Comparison of ENCODE assay signal across 1 cellular context in the genomic region with DNA sequence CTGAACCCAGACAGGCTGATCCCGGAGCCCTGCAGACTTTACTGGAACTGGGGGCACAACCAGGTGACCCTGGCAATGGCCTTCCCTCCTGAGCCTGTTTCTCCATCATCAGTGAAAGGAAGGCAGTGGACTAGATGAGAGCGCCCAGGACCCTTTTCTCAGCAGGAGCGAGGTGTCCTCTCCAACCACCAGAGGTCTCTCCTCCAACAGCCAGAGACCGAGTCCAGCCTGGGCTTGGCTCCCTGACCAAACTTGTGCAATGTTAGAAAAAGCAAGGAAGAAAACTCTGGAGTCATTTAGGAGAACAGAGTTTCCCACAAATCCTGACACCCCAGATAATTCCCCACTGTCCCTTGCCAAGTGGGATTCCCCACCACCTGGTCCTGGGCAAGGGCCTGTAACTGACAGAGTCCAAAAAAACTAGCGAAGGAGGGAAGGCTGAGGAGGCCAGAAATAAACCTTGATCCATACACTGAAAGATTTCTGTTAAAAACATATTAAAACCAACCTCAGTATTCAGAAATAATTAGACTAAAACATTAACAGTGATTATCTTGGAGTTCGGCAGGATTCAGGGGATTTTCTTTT.
TF ChIP-seq lines count a peak whose summit lies in the region.

No MANE protein-coding gene starts in this region.

TF ChIP-seq in HepG2, 621 proteins besides CTCF, POLR2A, EP300 and RAD21 (continues in another document):
- TF ChIP-seq EED (CRISPR knock-in tag; IDR thresholded peaks at IDR 0.05) (no peak), TRIM24 (CRISPR knock-in tag; IDR thresholded peaks at IDR 0.05) (no peak), SAP130 (CRISPR knock-in tag; IDR thresholded peaks at IDR 0.05; ENCODE audit: low read depth) (peak; percentile 20; the same call in 1 of the 2 replicates), CC2D1A (CRISPR knock-in tag; IDR thresholded peaks at IDR 0.05) (0 out of 2 replicates have a peak, but pooled peaks have one; percentile 55), MIER3 (CRISPR knock-in tag; IDR thresholded peaks at IDR 0.05; ENCODE audit: borderline replicate concordance) (no peak), MIXL1 (CRISPR knock-in tag; IDR thresholded peaks at IDR 0.05) (no peak), ZNF709 (CRISPR knock-in tag; IDR thresholded peaks at IDR 0.05) (no peak), SMAD1 (CRISPR knock-in tag; IDR thresholded peaks at IDR 0.05; ENCODE audit: borderline replicate concordance, low read depth) (no peak), STAG1 (CRISPR knock-in tag; IDR thresholded peaks at IDR 0.05) (peak; percentile 92), TARDBP (CRISPR knock-in tag; IDR thresholded peaks at IDR 0.05) (peak; percentile 47; the same call in 1 of the 2 replicates), SNAI1 (CRISPR knock-in tag; IDR thresholded peaks at IDR 0.05; ENCODE audit: borderline replicate concordance) (no peak), KLF15 (CRISPR knock-in tag; IDR thresholded peaks at IDR 0.05; ENCODE audit: borderline replicate concordance) (no peak), XRCC5 (optimal IDR thresholded peaks at IDR 0.05; ENCODE audit: low read length) (peak; percentile 44), CEBPG (CRISPR knock-in tag; IDR thresholded peaks at IDR 0.05) (peak; percentile 75), RARG (CRISPR knock-in tag; IDR thresholded peaks at IDR 0.05; ENCODE audit: low read depth) (no peak), FOSL2 (CRISPR knock-in tag; IDR thresholded peaks at IDR 0.05) (0 out of 2 replicates have a peak, but pooled peaks have one; percentile 12), SSRP1 (CRISPR knock-in tag; IDR thresholded peaks at IDR 0.05) (no peak), ARNTL (CRISPR knock-in tag; IDR thresholded peaks at IDR 0.05) (no peak), ELF3 (CRISPR knock-in tag; IDR thresholded peaks at IDR 0.05) (0 out of 2 replicates have a peak, but pooled peaks have one; percentile 33), KDM2A (CRISPR knock-in tag; IDR thresholded peaks at IDR 0.05; ENCODE audit: borderline replicate concordance, low read depth) (peak; percentile 30; the same call in 1 of the 2 replicates), BHLHE40 (IDR thresholded peaks at IDR 0.05; ENCODE audit: low read length) (peak; percentile 35; the same call in 1 of the 2 replicates), SALL1 (CRISPR knock-in tag; IDR thresholded peaks at IDR 0.05) (0 out of 2 replicates have a peak, but pooled peaks have one; percentile 21), CEBPB (IDR thresholded peaks at IDR 0.05; ENCODE audit: borderline replicate concordance, low read depth, low read length) (peak; percentile 78; the same call in 1 of the 2 replicates), NR2F2 (IDR thresholded peaks at IDR 0.05; ENCODE audit: borderline replicate concordance, low read depth) (no peak), ERF (CRISPR knock-in tag; IDR thresholded peaks at IDR 0.05) (peak; percentile 36; the same call in 1 of the 2 replicates), ZNF619 (CRISPR knock-in tag; IDR thresholded peaks at IDR 0.05) (0 out of 2 replicates have a peak, but pooled peaks have one; percentile 57), ZNF558 (CRISPR knock-in tag; IDR thresholded peaks at IDR 0.05; ENCODE audit: borderline replicate concordance) (no peak), GATAD2A (CRISPR knock-in tag; IDR thresholded peaks at IDR 0.05) (0 out of 2 replicates have a peak, but pooled peaks have one; percentile 17), PHB2 (IDR thresholded peaks at IDR 0.05; ENCODE audit: partially characterized antibody) (no peak)
- TF ChIP-seq, protein P1, sequence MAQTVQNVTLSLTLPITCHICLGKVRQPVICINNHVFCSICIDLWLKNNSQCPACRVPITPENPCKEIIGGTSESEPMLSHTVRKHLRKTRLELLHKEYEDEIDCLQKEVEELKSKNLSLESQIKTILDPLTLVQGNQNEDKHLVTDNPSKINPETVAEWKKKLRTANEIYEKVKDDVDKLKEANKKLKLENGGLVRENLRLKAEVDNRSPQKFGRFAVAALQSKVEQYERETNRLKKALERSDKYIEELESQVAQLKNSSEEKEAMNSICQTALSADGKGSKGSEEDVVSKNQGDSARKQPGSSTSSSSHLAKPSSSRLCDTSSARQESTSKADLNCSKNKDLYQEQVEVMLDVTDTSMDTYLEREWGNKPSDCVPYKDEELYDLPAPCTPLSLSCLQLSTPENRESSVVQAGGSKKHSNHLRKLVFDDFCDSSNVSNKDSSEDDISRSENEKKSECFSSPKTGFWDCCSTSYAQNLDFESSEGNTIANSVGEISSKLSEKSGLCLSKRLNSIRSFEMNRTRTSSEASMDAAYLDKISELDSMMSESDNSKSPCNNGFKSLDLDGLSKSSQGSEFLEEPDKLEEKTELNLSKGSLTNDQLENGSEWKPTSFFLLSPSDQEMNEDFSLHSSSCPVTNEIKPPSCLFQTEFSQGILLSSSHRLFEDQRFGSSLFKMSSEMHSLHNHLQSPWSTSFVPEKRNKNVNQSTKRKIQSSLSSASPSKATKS (CRISPR knock-in tag; IDR thresholded peaks at IDR 0.05), result no peak
- TF ChIP-seq, protein P2, sequence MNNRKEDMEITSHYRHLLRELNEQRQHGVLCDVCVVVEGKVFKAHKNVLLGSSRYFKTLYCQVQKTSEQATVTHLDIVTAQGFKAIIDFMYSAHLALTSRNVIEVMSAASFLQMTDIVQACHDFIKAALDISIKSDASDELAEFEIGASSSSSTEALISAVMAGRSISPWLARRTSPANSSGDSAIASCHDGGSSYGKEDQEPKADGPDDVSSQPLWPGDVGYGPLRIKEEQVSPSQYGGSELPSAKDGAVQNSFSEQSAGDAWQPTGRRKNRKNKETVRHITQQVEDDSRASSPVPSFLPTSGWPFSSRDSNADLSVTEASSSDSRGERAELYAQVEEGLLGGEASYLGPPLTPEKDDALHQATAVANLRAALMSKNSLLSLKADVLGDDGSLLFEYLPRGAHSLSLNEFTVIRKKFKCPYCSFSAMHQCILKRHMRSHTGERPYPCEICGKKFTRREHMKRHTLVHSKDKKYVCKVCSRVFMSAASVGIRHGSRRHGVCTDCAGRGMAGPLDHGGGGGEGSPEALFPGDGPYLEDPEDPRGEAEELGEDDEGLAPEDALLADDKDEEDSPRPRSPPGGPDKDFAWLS (CRISPR knock-in tag; IDR thresholded peaks at IDR 0.05; ENCODE audit: borderline replicate concordance), result no peak
- TF ChIP-seq, protein P3, sequence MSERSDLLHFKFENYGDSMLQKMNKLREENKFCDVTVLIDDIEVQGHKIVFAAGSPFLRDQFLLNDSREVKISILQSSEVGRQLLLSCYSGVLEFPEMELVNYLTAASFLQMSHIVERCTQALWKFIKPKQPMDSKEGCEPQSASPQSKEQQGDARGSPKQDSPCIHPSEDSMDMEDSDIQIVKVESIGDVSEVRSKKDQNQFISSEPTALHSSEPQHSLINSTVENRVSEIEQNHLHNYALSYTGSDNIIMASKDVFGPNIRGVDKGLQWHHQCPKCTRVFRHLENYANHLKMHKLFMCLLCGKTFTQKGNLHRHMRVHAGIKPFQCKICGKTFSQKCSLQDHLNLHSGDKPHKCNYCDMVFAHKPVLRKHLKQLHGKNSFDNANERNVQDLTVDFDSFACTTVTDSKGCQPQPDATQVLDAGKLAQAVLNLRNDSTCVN (CRISPR knock-in tag; IDR thresholded peaks at IDR 0.05; ENCODE audit: borderline replicate concordance), result no peak
- TF ChIP-seq, protein P4, sequence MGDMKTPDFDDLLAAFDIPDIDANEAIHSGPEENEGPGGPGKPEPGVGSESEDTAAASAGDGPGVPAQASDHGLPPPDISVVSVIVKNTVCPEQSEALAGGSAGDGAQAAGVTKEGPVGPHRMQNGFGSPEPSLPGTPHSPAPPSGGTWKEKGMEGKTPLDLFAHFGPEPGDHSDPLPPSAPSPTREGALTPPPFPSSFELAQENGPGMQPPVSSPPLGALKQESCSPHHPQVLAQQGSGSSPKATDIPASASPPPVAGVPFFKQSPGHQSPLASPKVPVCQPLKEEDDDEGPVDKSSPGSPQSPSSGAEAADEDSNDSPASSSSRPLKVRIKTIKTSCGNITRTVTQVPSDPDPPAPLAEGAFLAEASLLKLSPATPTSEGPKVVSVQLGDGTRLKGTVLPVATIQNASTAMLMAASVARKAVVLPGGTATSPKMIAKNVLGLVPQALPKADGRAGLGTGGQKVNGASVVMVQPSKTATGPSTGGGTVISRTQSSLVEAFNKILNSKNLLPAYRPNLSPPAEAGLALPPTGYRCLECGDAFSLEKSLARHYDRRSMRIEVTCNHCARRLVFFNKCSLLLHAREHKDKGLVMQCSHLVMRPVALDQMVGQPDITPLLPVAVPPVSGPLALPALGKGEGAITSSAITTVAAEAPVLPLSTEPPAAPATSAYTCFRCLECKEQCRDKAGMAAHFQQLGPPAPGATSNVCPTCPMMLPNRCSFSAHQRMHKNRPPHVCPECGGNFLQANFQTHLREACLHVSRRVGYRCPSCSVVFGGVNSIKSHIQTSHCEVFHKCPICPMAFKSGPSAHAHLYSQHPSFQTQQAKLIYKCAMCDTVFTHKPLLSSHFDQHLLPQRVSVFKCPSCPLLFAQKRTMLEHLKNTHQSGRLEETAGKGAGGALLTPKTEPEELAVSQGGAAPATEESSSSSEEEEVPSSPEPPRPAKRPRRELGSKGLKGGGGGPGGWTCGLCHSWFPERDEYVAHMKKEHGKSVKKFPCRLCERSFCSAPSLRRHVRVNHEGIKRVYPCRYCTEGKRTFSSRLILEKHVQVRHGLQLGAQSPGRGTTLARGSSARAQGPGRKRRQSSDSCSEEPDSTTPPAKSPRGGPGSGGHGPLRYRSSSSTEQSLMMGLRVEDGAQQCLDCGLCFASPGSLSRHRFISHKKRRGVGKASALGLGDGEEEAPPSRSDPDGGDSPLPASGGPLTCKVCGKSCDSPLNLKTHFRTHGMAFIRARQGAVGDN (CRISPR knock-in tag; IDR thresholded peaks at IDR 0.05), result peak; percentile 13; the same call in 1 of the 2 replicates
- TF ChIP-seq, protein P5, sequence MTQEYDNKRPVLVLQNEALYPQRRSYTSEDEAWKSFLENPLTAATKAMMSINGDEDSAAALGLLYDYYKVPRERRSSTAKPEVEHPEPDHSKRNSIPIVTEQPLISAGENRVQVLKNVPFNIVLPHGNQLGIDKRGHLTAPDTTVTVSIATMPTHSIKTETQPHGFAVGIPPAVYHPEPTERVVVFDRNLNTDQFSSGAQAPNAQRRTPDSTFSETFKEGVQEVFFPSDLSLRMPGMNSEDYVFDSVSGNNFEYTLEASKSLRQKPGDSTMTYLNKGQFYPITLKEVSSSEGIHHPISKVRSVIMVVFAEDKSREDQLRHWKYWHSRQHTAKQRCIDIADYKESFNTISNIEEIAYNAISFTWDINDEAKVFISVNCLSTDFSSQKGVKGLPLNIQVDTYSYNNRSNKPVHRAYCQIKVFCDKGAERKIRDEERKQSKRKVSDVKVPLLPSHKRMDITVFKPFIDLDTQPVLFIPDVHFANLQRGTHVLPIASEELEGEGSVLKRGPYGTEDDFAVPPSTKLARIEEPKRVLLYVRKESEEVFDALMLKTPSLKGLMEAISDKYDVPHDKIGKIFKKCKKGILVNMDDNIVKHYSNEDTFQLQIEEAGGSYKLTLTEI (CRISPR knock-in tag; conservative IDR thresholded peaks at IDR 0.05), result no peak
- TF ChIP-seq, protein P6, sequence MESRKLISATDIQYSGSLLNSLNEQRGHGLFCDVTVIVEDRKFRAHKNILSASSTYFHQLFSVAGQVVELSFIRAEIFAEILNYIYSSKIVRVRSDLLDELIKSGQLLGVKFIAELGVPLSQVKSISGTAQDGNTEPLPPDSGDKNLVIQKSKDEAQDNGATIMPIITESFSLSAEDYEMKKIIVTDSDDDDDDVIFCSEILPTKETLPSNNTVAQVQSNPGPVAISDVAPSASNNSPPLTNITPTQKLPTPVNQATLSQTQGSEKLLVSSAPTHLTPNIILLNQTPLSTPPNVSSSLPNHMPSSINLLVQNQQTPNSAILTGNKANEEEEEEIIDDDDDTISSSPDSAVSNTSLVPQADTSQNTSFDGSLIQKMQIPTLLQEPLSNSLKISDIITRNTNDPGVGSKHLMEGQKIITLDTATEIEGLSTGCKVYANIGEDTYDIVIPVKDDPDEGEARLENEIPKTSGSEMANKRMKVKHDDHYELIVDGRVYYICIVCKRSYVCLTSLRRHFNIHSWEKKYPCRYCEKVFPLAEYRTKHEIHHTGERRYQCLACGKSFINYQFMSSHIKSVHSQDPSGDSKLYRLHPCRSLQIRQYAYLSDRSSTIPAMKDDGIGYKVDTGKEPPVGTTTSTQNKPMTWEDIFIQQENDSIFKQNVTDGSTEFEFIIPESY (CRISPR knock-in tag; IDR thresholded peaks at IDR 0.05), result no peak
- TF ChIP-seq, protein P7, sequence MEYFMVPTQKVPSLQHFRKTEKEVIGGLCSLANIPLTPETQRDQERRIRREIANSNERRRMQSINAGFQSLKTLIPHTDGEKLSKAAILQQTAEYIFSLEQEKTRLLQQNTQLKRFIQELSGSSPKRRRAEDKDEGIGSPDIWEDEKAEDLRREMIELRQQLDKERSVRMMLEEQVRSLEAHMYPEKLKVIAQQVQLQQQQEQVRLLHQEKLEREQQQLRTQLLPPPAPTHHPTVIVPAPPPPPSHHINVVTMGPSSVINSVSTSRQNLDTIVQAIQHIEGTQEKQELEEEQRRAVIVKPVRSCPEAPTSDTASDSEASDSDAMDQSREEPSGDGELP (IDR thresholded peaks at IDR 0.05; ENCODE audit: borderline replicate concordance, low read depth), result no peak
- TF ChIP-seq, protein P8, sequence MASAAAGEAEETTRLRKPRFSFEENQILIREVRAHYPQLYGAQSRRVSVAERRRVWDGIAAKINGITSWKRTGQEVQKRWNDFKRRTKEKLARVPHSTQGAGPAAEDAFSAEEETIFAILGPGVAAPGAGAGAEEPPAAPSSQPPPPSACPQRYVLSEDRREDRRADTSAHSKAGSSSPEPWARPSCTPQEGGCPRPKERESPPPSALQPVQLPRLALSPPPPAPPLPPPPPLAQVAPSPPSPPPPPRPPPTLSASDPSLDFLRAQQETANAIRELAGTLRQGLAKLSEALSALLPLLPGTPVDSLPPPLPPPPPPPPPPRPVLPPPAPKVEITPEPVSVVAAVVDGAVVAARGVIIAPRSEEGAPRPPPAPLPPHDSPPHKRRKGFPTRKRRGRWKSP (CRISPR knock-in tag; IDR thresholded peaks at IDR 0.05), result 0 out of 2 replicates have a peak, but pooled peaks have one; percentile 24
- TF ChIP-seq, protein P9, sequence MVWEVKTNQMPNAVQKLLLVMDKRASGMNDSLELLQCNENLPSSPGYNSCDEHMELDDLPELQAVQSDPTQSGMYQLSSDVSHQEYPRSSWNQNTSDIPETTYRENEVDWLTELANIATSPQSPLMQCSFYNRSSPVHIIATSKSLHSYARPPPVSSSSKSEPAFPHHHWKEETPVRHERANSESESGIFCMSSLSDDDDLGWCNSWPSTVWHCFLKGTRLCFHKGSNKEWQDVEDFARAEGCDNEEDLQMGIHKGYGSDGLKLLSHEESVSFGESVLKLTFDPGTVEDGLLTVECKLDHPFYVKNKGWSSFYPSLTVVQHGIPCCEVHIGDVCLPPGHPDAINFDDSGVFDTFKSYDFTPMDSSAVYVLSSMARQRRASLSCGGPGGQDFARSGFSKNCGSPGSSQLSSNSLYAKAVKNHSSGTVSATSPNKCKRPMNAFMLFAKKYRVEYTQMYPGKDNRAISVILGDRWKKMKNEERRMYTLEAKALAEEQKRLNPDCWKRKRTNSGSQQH (CRISPR knock-in tag; IDR thresholded peaks at IDR 0.05; ENCODE audit: low read depth), result 0 out of 2 replicates have a peak, but pooled peaks have one; percentile 42
- TF ChIP-seq, protein P10, sequence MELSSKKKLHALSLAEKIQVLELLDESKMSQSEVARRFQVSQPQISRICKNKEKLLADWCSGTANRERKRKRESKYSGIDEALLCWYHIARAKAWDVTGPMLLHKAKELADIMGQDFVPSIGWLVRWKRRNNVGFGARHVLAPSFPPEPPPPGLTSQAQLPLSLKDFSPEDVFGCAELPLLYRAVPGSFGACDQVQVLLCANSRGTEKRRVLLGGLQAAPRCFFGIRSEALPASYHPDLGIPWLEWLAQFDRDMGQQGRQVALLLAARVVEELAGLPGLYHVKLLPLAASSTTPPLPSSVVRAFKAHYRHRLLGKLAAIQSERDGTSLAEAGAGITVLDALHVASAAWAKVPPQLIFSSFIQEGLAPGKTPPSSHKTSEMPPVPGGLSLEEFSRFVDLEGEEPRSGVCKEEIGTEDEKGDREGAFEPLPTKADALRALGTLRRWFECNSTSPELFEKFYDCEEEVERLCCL (CRISPR knock-in tag; IDR thresholded peaks at IDR 0.05; ENCODE audit: borderline replicate concordance), result no peak
